ENCODE assay signal across 8 cellular contexts in genomic region chr17:3845361-3845753, GRCh38. TPM values are rescaled to one million over a fixed set of nuclear protein-coding genes. Genes with fewer than 3 reads are reported as not detected.
DNase-seq lines count a peak whose midpoint lies in the region; ATAC-seq, FAIRE-seq and TF ChIP-seq lines count a peak whose summit lies in the region.

No MANE protein-coding gene starts in this region.

- peak overlapping the region; percentile 92 for H3K4me3 Mint-ChIP-seq in natural killer cell

- DNase-seq in A549 (ENCODE audit: low read depth in 1 of 2, low spot score in 1 of 2): peak in 1 of 2 experiments; percentile 53
- DNase-seq in activated CD4-positive, alpha-beta T cell treated with anti-CD3 and anti-CD28 coated beads, Interleukin-2, amount 50 U/mL, for 4 hours: peak; percentile 24 to 26
- peak; percentile 73 to 79 for DNase-seq in erythroblast (lab: John Stamatoyannopoulos, UW)
- peak; percentile 39 for DNase-seq in natural killer cell
- no peak for DNase-seq in thoracic aorta (ENCODE audit: low spot score)

- peak overlapping the region; percentile 93 for H3K4me3 ChIP-seq in A549
- peak overlapping the region; percentile 86 for H3K4me3 ChIP-seq in HUES48 (ENCODE audit: low read depth, low read length)
- peak overlapping the region; percentile 100 for H3K4me3 ChIP-seq in thoracic aorta

- TF ChIP-seq CTCF in A549 (IDR thresholded peaks at IDR 0.05) (no peak), natural killer cell (IDR thresholded peaks at IDR 0.05) (no peak), thoracic aorta (IDR thresholded peaks at IDR 0.05) (no peak)

- no peak for TF ChIP-seq EP300 in A549 (IDR thresholded peaks at IDR 0.05)

- TF ChIP-seq POLR2A in A549 (IDR thresholded peaks at IDR 0.05; ENCODE audit: low read length) (no peak), erythroblast (IDR thresholded peaks at IDR 0.05; ENCODE audit: low read length) (no peak)

- FAIRE-seq in A549 (lab: Jason Lieb, UNC): no peak

- 2% methylated on average over 11 of the region's 11 CpGs for WGBS in A549 (ENCODE audit: missing lambda C conversion rate)

- H3K4me1 ChIP-seq in A549 (peaks cover 17% of the 10 kb centered on the region), HUES48 (ENCODE audit: control insufficient read depth, insufficient read depth, low read length) (peaks cover 8% of the 10 kb centered on the region; the same call in 1 of the 2 replicates), thoracic aorta (ENCODE audit: control insufficient read depth in 1 of 2, low read depth in 2 of 2) (peaks cover 9 to 19% of the 10 kb centered on the region in 2 donors)

- H3K9me3 Mint-ChIP-seq in natural killer cell: no peaks in the 10 kb centered on the region

- H3K27me3 ChIP-seq in HUES48 (ENCODE audit: control insufficient read depth, insufficient read depth, low read length) (no peaks in the 10 kb centered on the region), thoracic aorta (replicated peaks; ENCODE audit: insufficient read depth) (no peaks in the 10 kb centered on the region)

- H3K27me3 Mint-ChIP-seq in natural killer cell (ENCODE audit: low read depth in 2 of 2): peaks cover 0 to 3% of the 10 kb centered on the region in 2 donors

- H3K4me1 Mint-ChIP-seq in natural killer cell: peaks cover 18 to 40% of the 10 kb centered on the region in 2 donors

- intact Hi-C loops in natural killer cell (cut with micrococcal nuclease): loop anchor here (5.0 kb wide), 1 partner anchor 48 kb away; no protein-coding TSS in a partner anchor

- peaks cover 34% of the 10 kb centered on the region for H3K36me3 ChIP-seq in HUES48 (ENCODE audit: control insufficient read depth, insufficient read depth, low read length)
- peaks cover 13% of the 10 kb centered on the region for H3K36me3 ChIP-seq in thoracic aorta

- CTCF ChIA-PET in A549 (lab: Yijun Ruan, JAX): interaction anchor here (0.8 to 11.3 kb wide), 29 partner anchors 8 to 665 kb away, joined by 3 to 224 read pairs (median 6); partner anchors contain the start of genes ATP2A3 and P2RX1

- H3K9me3 ChIP-seq in A549 (no peaks in the 10 kb centered on the region), HUES48 (ENCODE audit: control insufficient read depth, insufficient read depth, low read length) (no peaks in the 10 kb centered on the region), thoracic aorta (no peaks in the 10 kb centered on the region)

- peak overlapping the region; percentile 97 for H3K4me2 ChIP-seq in A549

- no peak for TF ChIP-seq RAD21 in A549 (conservative IDR thresholded peaks at IDR 0.05 in 1 of 2, IDR thresholded peaks at IDR 0.05 in 1 of 2)

- no peaks in the 10 kb centered on the region for H3K36me3 Mint-ChIP-seq in natural killer cell

- ATAC-seq in A549 (peak; percentile 32 to 59), GM19025 (IDR thresholded peaks at IDR 0.05; ENCODE audit: low read depth, unreplicated experiment) (peak; percentile 4), natural killer cell (peak; percentile 36 to 48 (median 48)), thoracic aorta (ENCODE audit: insufficient number of reproducible peaks, low FRiP score, low read depth) (no peak), GM19328 (IDR thresholded peaks at IDR 0.05; ENCODE audit: unreplicated experiment) (no peak)

- H3K27ac ChIP-seq in A549 (peak overlapping the region; percentile 96 to 97), HUES48 (ENCODE audit: low read depth, low read length) (peak overlapping the region; percentile 88), thoracic aorta (peak overlapping the region; percentile 86 to 93)

- POLR2A ChIA-PET in A549 (lab: Yijun Ruan, JAX): interaction anchor here (0.9 to 1.8 kb wide), 7 partner anchors 12 to 298 kb away, joined by 3 to 10 read pairs (median 5); partner anchors contain the start of genes CAMKK1, CYB5D2 and HASPIN

- H3K27ac Mint-ChIP-seq in natural killer cell: peak overlapping the region; percentile 83 to 86

- H3K9ac ChIP-seq in HUES48 (ENCODE audit: low read depth, low read length): peak overlapping the region; percentile 94

TF ChIP-seq in A549, 52 proteins besides CTCF, POLR2A, EP300 and RAD21 (continues in another document):
- TF ChIP-seq GATA3 (IDR thresholded peaks at IDR 0.05; ENCODE audit: borderline replicate concordance) (no peak), REST (IDR thresholded peaks at IDR 0.05) (no peak), HOXA7 (CRISPR knock-in tag; IDR thresholded peaks at IDR 0.05) (no peak), HES2 (IDR thresholded peaks at IDR 0.05) (no peak), HDAC2 (IDR thresholded peaks at IDR 0.05) (no peak), PBX3 (IDR thresholded peaks at IDR 0.05) (no peak), MAFK (IDR thresholded peaks at IDR 0.05; ENCODE audit: partially characterized antibody) (no peak), HOXB13 (CRISPR knock-in tag; IDR thresholded peaks at IDR 0.05; ENCODE audit: low read depth) (no peak), MAX (IDR thresholded peaks at IDR 0.05) (no peak), USF2 (IDR thresholded peaks at IDR 0.05) (no peak), CBX2 (IDR thresholded peaks at IDR 0.05; ENCODE audit: borderline replicate concordance, low read depth) (no peak)

RNA-seq across cellular contexts. Expression of gene NCBP3, which starts 0.7 kb away (rescaled TPM):
- polyA plus RNA-seq in A549 (2011; rRNA removed) (27.7 and 32.7 TPM in 2 replicates), A549 (2017; fragmentation: RNase III; extraction: RNeasy Plus Mini Kit Qiagen cat#74134 plus additional on column Dnase treatment) (36.2 to 37.0 TPM (median 36.6 TPM) in 3 replicates)
- polyA plus RNA-seq in A549 (2012; cell fraction: cytosol; rRNA removed): 10.2 and 14.4 TPM in 2 replicates
- polyA plus RNA-seq in A549 (2012; cell fraction: nucleus; rRNA removed): 10.1 and 19.4 TPM in 2 replicates
- polyA minus RNA-seq in A549 (2011; rRNA and poly(A)+ RNA removed): 14.9 and 17.6 TPM in 2 replicates
- total RNA-seq in natural killer cell (10 to 100 TPM; 55.9 to 60.7 (median 58.1) TPM), thoracic aorta (10 to 100 TPM; 28.8 to 47.8 TPM)

RNA-seq across cellular contexts. Expression of gene ITGAE, which starts 44.4 kb away (rescaled TPM):
- 154 and 165 TPM in 2 replicates for polyA plus RNA-seq in A549 (2011; rRNA removed)
- polyA plus RNA-seq in A549 (2012; cell fraction: cytosol; rRNA removed): 89.1 and 107 TPM in 2 replicates
- 30.4 and 35.7 TPM in 2 replicates for polyA plus RNA-seq in A549 (2012; cell fraction: nucleus; rRNA removed)
- 151 to 158 TPM (median 156 TPM) in 3 replicates for polyA plus RNA-seq in A549 (2017; fragmentation: RNase III; extraction: RNeasy Plus Mini Kit Qiagen cat#74134 plus additional on column Dnase treatment)
- polyA minus RNA-seq in A549 (2011; rRNA and poly(A)+ RNA removed): 13.0 and 13.7 TPM in 2 replicates
- total RNA-seq in natural killer cell: 10 to 100 TPM; 12.8 to 13.8 (median 13.8) TPM
- total RNA-seq in thoracic aorta: 10 to 100 TPM in 1 of 2 donors, 1 to 10 TPM in 1; 4.2 to 23.4 TPM

RNA-seq across cellular contexts. Expression of gene CAMKK1, which starts 47.5 kb away (rescaled TPM):
- polyA plus RNA-seq in A549 (2011; rRNA removed) (6.9 and 7.7 TPM in 2 replicates), A549 (2017; fragmentation: RNase III; extraction: RNeasy Plus Mini Kit Qiagen cat#74134 plus additional on column Dnase treatment) (12.6 to 15.3 TPM (median 14.8 TPM) in 3 replicates)
- 17.0 and 21.1 TPM in 2 replicates for polyA plus RNA-seq in A549 (2012; cell fraction: cytosol; rRNA removed)
- polyA plus RNA-seq in A549 (2012; cell fraction: nucleus; rRNA removed): 44.0 and 47.1 TPM in 2 replicates
- 10.2 and 11.8 TPM in 2 replicates for polyA minus RNA-seq in A549 (2011; rRNA and poly(A)+ RNA removed)
- total RNA-seq in natural killer cell (1 to 10 TPM; 3.2 to 4.3 (median 3.9) TPM), thoracic aorta (1 to 10 TPM; 1.8 to 4.7 TPM)

Comparison
In these comparisons a context has a peak if more than half of its experiments do, and no peak if none do; other contexts are left out.
1. ATAC-seq: peak in A549 (2 of 2), GM19025 (single experiment) and natural killer cell (3 of 3); none in thoracic aorta (single experiment) and GM19328 (single experiment).
2. Peak in every context shown above with its lines, with median percentiles within 50 percentile points of each other: H3K27ac ChIP-seq and H3K4me3 ChIP-seq.